In the genomic region with DNA sequence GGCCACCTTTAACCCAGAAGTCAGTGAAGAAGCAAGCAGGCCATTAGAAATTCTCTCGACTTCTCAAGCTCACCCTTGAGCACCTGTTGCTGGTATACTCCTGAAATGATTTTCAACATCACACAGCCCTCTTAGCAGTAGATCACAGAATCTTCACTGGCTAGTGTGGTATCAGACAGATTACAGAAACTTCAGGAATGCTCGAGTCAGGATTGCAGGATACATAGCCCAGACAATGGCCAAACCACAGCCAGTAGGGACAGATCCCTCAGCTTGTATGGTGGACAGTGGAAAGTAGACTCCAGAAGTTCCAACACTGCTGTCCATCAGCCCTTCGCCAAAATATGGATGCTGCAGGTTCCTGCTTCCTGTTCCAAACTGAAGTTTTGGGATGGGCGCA, we compare ENCODE assay signal across 25 cellular contexts. TPM values are rescaled to one million over a fixed set of nuclear protein-coding genes. Genes with fewer than 3 reads are reported as not detected.
DNase-seq lines count a peak whose midpoint lies in the region; ATAC-seq, FAIRE-seq and TF ChIP-seq lines count a peak whose summit lies in the region.
"Had no signal": no experiment of that assay in that cellular context is flagged by ENCODE, and none has a peak within 500 bp of the region (broad histone marks: within the 10 kb centered on the region; RNA-seq: fewer than 3 reads in every experiment).

No MANE protein-coding gene starts in this region.

- no peak overlapping the region for H3K4ac ChIP-seq in IMR-90 (ENCODE audit: low read depth, low read length)

- H2AK5ac ChIP-seq in IMR-90 (ENCODE audit: low read depth, low read length) = 0 out of 2 replicates have a peak overlapping the region, but pooled peaks have one; percentile 24

- no peak overlapping the region for H4K8ac ChIP-seq in IMR-90 (ENCODE audit: low read depth in 2 of 2, low read length in 2 of 2)

- no peak overlapping the region for H3K14ac ChIP-seq in IMR-90 (replicated peaks; ENCODE audit: low read depth, low read length)

- intact Hi-C loops in IMR-90 (cut with micrococcal nuclease) = no loop called here
- intact Hi-C loops in sciatic nerve (cut with DNase I) = no loop called here

- H2AFZ ChIP-seq in IMR-90 (replicated peaks; ENCODE audit: low read length, poor library complexity) = peak overlapping the region; percentile 27

- no peak overlapping the region for H2BK120ac ChIP-seq in IMR-90 (ENCODE audit: low read depth, low read length)

- no peak overlapping the region for H3K27ac ChIP-seq in IMR-90 (ENCODE audit: insufficient read depth, low read length)
- H3K27ac ChIP-seq in small intestine (ENCODE audit: low read depth in 1 of 2, low read length in 1 of 2) = no peak overlapping the region
- H3K27ac ChIP-seq: BLaER1 treated with 17β-estradiol and CSF1 and Interleukin-3, amounts not matched to agents 10 nM and 100 nM; RWPE1 had no signal

- FAIRE-seq in small intestine (lab: Jason Lieb, UNC) = no peak
- FAIRE-seq: D721Med, G401.6, GM18507 had no signal

- no peak overlapping the region for H4K5ac ChIP-seq in IMR-90 (ENCODE audit: low read depth, low read length)

- H3K79me1 ChIP-seq in IMR-90 (ENCODE audit: low read depth in 1 of 2, low read length in 2 of 2) = no peaks in the 10 kb centered on the region

- H3K9me1 ChIP-seq in IMR-90 (ENCODE audit: insufficient read depth, low read length) = peaks cover 3% of the 10 kb centered on the region

- no TSS peak for BruUV-seq in IMR-90 (replicated peaks; lab: Mats Ljungman, UMichigan)

- POLR2A ChIA-PET in IMR-90 (lab: Charles Lee; ENCODE audit: unreplicated experiment) = no interaction called here

- no peak overlapping the region for H3K56ac ChIP-seq in IMR-90 (ENCODE audit: extremely low read depth, insufficient read depth, low read length)

- H3K4me2 ChIP-seq in IMR-90 (ENCODE audit: low read depth, low read length) = no peak overlapping the region

- no peak for TF ChIP-seq CTCF in AG10803 (conservative IDR thresholded peaks at IDR 0.05; ENCODE audit: low read length)
- TF ChIP-seq CTCF in IMR-90 (conservative IDR thresholded peaks at IDR 0.05; ENCODE audit: low read depth, low read length) = no peak

- WGBS in IMR-90 (ENCODE audit: extremely low coverage in 2 of 2, insufficient read length in 1 of 2), 2 experiments = 67% methylated on average over 1 of the region's 4 CpGs; no CpG with 5 or more reads in 1 of the 2 experiments
- WGBS in small intestine, 3 donors = 74 to 88% (median 79%) methylated on average over 4 of the region's 4 CpGs

- CTCF ChIA-PET in IMR-90 (lab: Yijun Ruan, JAX) = no interaction called here

- H3K4me1 ChIP-seq in IMR-90 (ENCODE audit: control insufficient read depth, insufficient read depth, low read length) = peaks cover 5% of the 10 kb centered on the region
- no peaks in the 10 kb centered on the region for H3K4me1 ChIP-seq in small intestine (ENCODE audit: control insufficient read depth in 2 of 2, insufficient read depth in 1 of 2, low read depth in 1 of 2, low read length in 1 of 2)

- no peak overlapping the region for H2BK15ac ChIP-seq in IMR-90 (ENCODE audit: low read depth, low read length)

- H4K91ac ChIP-seq in IMR-90 (ENCODE audit: insufficient read depth, low read depth, low read length) = no peak overlapping the region

- no peak overlapping the region for H2BK5ac ChIP-seq in IMR-90 (ENCODE audit: low read depth, low read length, poor library complexity, severe bottlenecking)

- DNase-seq in AG10803 (ENCODE audit: low read depth) (peak; percentile 43), IMR-90 (peak; percentile 40), fibroblast of peridontal ligament (ENCODE audit: extremely low read depth) (peak; percentile 41), sciatic nerve (ENCODE audit: low spot score) (peak; percentile 15), NCI-H2107 (lab: John Stamatoyannopoulos, UW) (no peak), NCI-H2171 treated with DMSO at 0.1 percent for 48 hours (lab: John Stamatoyannopoulos, UW) (no peak), small intestine (no peak)
- DNase-seq: CD8-positive, alpha-beta memory T cell; DMS79; GOT3; NCI-H1105 treated with DMSO at 0.1 percent for 48 hours; NCI-H1694 treated with DMSO at 0.1 percent for 48 hours; NCI-H446 treated with DMSO at 0.1 percent for 48 hours; NCI-H774 had no signal

- H3K36me3 ChIP-seq in IMR-90 (ENCODE audit: control insufficient read depth, insufficient read depth, low read length) (no peaks in the 10 kb centered on the region), small intestine (ENCODE audit: control insufficient read depth in 2 of 2, insufficient read depth in 2 of 2, low read length in 2 of 2) (no peaks in the 10 kb centered on the region)
- H3K36me3 ChIP-seq: BLaER1 treated with 17β-estradiol and CSF1 and Interleukin-3, amounts not matched to agents 10 nM and 100 nM had no signal

- ATAC-seq in IMR-90 (ENCODE audit: low read depth) (no peak), sciatic nerve (no peak), HG02973 (IDR thresholded peaks at IDR 0.05; ENCODE audit: unreplicated experiment) (no peak)
- ATAC-seq: GM12878 had no signal

- no peak overlapping the region for H2BK20ac ChIP-seq in IMR-90 (ENCODE audit: low read depth, low read length)

- H3K9ac ChIP-seq in IMR-90 (ENCODE audit: low read depth, low read length) = no peak overlapping the region
- H3K9ac ChIP-seq: BLaER1 treated with 17β-estradiol and CSF1 and Interleukin-3, amounts not matched to agents 10 nM and 100 nM had no signal

- H4K20me1 ChIP-seq in IMR-90 (ENCODE audit: insufficient read depth, low read length) = no peaks in the 10 kb centered on the region
- H4K20me1 ChIP-seq: BLaER1 treated with 17β-estradiol and CSF1 and Interleukin-3, amounts not matched to agents 10 nM and 100 nM had no signal

- dilution Hi-C loops in IMR-90 (cut with HindIII; ENCODE audit: low sequenced_read_pairs, unreplicated experiment) = no loop called here

- no peak overlapping the region for H3K23ac ChIP-seq in IMR-90 (ENCODE audit: low read depth, low read length)

- TF ChIP-seq POLR2A in IMR-90 (IDR thresholded peaks at IDR 0.05; ENCODE audit: low read depth, low read length) = no peak

- in situ Hi-C loops in IMR-90 (cut with MboI; ENCODE audit: low sequenced_read_pairs) = no loop called here

- H3K4me3 ChIP-seq in AG10803 (ENCODE audit: low read length) (no peak overlapping the region), IMR-90 (ENCODE audit: insufficient read depth, low read depth, low read length) (no peak overlapping the region), small intestine (ENCODE audit: low read depth in 1 of 2, low read length in 2 of 2) (no peak overlapping the region)
- H3K4me3 ChIP-seq: BLaER1 treated with 17β-estradiol and CSF1 and Interleukin-3, amounts not matched to agents 10 nM and 100 nM; GM12878 had no signal

- no peak for TF ChIP-seq RAD21 in IMR-90 (IDR thresholded peaks at IDR 0.05; ENCODE audit: low read length)

- H2AK9ac ChIP-seq in IMR-90 (replicated peaks; ENCODE audit: low read depth, low read length, poor library complexity) = no peak overlapping the region

- no peak overlapping the region for H3K18ac ChIP-seq in IMR-90 (ENCODE audit: low read depth, low read length)

- H3K9me3 ChIP-seq in IMR-90 (ENCODE audit: control insufficient read depth, insufficient read depth, low read length) = no peaks in the 10 kb centered on the region; the same call in none of the 2 replicates
- no peaks in the 10 kb centered on the region for H3K9me3 ChIP-seq in small intestine (ENCODE audit: control insufficient read depth, low read depth)

- H3K27me3 ChIP-seq in IMR-90 (ENCODE audit: control insufficient read depth, insufficient read depth, low read length) = peaks cover 5% of the 10 kb centered on the region
- no peaks in the 10 kb centered on the region for H3K27me3 ChIP-seq in small intestine (ENCODE audit: control insufficient read depth in 2 of 2, insufficient read depth in 2 of 2, low read length in 2 of 2)
- H3K27me3 ChIP-seq: BLaER1 treated with 17β-estradiol and CSF1 and Interleukin-3, amounts not matched to agents 10 nM and 100 nM had no signal

TF ChIP-seq in IMR-90, 13 proteins besides CTCF, POLR2A, EP300 and RAD21 (continues in another document):
- no peak for TF ChIP-seq MAZ (IDR thresholded peaks at IDR 0.05; ENCODE audit: borderline replicate concordance, low read depth, low read length)
- no peak for TF ChIP-seq CHD1 (IDR thresholded peaks at IDR 0.05; ENCODE audit: low read depth, low read length)
- no peak for TF ChIP-seq BHLHE40 (IDR thresholded peaks at IDR 0.05; ENCODE audit: low read depth, low read length)
- TF ChIP-seq MXI1 (IDR thresholded peaks at IDR 0.05; ENCODE audit: borderline replicate concordance, low read depth, low read length) = no peak
- TF ChIP-seq CEBPB (IDR thresholded peaks at IDR 0.05; ENCODE audit: low read depth, low read length) = no peak
- TF ChIP-seq, protein P1, sequence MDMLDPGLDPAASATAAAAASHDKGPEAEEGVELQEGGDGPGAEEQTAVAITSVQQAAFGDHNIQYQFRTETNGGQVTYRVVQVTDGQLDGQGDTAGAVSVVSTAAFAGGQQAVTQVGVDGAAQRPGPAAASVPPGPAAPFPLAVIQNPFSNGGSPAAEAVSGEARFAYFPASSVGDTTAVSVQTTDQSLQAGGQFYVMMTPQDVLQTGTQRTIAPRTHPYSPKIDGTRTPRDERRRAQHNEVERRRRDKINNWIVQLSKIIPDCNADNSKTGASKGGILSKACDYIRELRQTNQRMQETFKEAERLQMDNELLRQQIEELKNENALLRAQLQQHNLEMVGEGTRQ (IDR thresholded peaks at IDR 0.05; ENCODE audit: low read depth, low read length) = no peak
- TF ChIP-seq FOS (IDR thresholded peaks at IDR 0.05; ENCODE audit: low read depth, low read length) = no peak

RNA-seq across cellular contexts. Expression of a gene that starts 4.5 kb away (rescaled TPM):
- total RNA-seq in IMR-90 (2012; rRNA removed) (not detected in 2 replicates), sciatic nerve (0.13 TPM)
- polyA plus RNA-seq in IMR-90 (2012; rRNA removed) (not detected in 2 replicates), small intestine (1 to 10 TPM in 1 of 3 donors, under 1 TPM in 2; 0.01 to 1.1 (median 0.81) TPM)
- not detected in 2 replicates for polyA plus RNA-seq in IMR-90 (2012; cell fraction: cytosol; rRNA removed)
- not detected in 2 replicates for polyA plus RNA-seq in IMR-90 (2012; cell fraction: nucleus; rRNA removed; ENCODE audit: low replicate concordance)
- total RNA-seq: A172; CD8-positive, alpha-beta memory T cell; GM12878; HT-29 had no signal
- polyA plus RNA-seq: CD8-positive, alpha-beta memory T cell; GM12878; IgD-negative memory B cell had no signal

RNA-seq across cellular contexts. Expression of a gene that starts 21.8 kb away (rescaled TPM):
- total RNA-seq in IMR-90 (2012; rRNA removed) (not detected in 2 replicates), sciatic nerve (not detected)
- polyA plus RNA-seq in IMR-90 (2012; rRNA removed) (not detected in 2 replicates), small intestine (1 to 10 TPM in 2 of 3 donors, under 1 TPM in 1; 0.15 to 5.4 (median 2.2) TPM)
- polyA plus RNA-seq in IMR-90 (2012; cell fraction: cytosol; rRNA removed) = not detected in 2 replicates
- polyA plus RNA-seq in IMR-90 (2012; cell fraction: nucleus; rRNA removed; ENCODE audit: low replicate concordance) = not detected in 2 replicates
- total RNA-seq: A172; CD8-positive, alpha-beta memory T cell; GM12878; HT-29; LHCN-M2 had no signal
- polyA plus RNA-seq: CD8-positive, alpha-beta memory T cell; GM12878; IgD-negative memory B cell had no signal

RNA-seq across cellular contexts. Expression of a gene that starts 27.3 kb away (rescaled TPM):
- total RNA-seq in IMR-90 (2012; rRNA removed) (9.7 and 10.9 TPM in 2 replicates), sciatic nerve (48.9 TPM)
- polyA plus RNA-seq in IMR-90 (2012; rRNA removed) (16.8 and 17.3 TPM in 2 replicates), small intestine (10 to 100 TPM in 1 of 3 donors, 1 to 10 TPM in 1, under 1 TPM in 1; 0.89 to 11.4 (median 5.9) TPM)
- 7.1 and 19.6 TPM in 2 replicates for polyA plus RNA-seq in IMR-90 (2012; cell fraction: cytosol; rRNA removed)
- polyA plus RNA-seq in IMR-90 (2012; cell fraction: nucleus; rRNA removed; ENCODE audit: low replicate concordance) = 23.6 and 53.1 TPM in 2 replicates
- polyA plus RNA-seq: CD8-positive, alpha-beta memory T cell had no signal

Comparison
In these comparisons a context has a peak if more than half of its experiments do, and no peak if none do; other contexts are left out.
1. DNase-seq: peak in AG10803 (single experiment), IMR-90 (single experiment), fibroblast of peridontal ligament (single experiment) and sciatic nerve (single experiment); none in NCI-H2107 (single experiment), NCI-H2171 treated with DMSO at 0.1 percent for 48 hours (single experiment) and small intestine (single experiment).